ENCODE assay signal across 11 cellular contexts in the genomic region with DNA sequence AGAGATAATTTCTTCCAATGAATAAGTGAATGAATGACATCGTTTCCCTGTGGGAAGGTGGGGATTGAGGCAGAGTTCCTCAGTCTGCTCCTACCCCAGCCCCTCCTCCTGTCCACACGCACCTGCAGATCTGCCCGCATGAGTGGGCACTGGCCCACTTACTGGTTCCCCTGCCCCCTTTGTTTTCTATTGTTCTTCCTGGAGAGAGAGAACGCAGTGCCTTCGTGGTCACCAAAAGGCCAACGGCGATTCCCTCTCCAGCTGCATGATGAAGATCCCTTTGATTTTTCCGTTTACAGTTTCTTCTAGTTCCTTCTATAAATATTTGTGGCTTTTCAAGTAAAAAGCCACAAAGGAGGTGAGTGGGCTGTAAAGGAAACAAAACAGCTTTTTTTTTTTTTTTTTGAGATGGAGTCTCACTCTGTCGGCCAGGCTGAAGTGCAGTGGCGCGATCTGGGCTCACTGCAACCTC. TPM values are rescaled to one million over a fixed set of nuclear protein-coding genes. Genes with fewer than 3 reads are reported as not detected.
DNase-seq lines count a peak whose midpoint lies in the region; ATAC-seq lines count a peak whose summit lies in the region.
"Had no signal": no experiment of that assay in that cellular context is flagged by ENCODE, and none has a peak within 500 bp of the region (broad histone marks: within the 10 kb centered on the region; RNA-seq: fewer than 3 reads in every experiment).

No MANE protein-coding gene starts in this region.

- peak; percentile 40 for ATAC-seq in stimulated activated effector memory CD8-positive, alpha-beta T cell treated with anti-CD3 and anti-CD28 coated beads, Interleukin-12 subunit alpha, Interleukin-12 subunit beta, amount 100 ng/mL, for 72 hours
- no peak for ATAC-seq in GM18909 (IDR thresholded peaks at IDR 0.05; ENCODE audit: poor library complexity, unreplicated experiment)
- no peak for ATAC-seq in GM18867 (IDR thresholded peaks at IDR 0.05; ENCODE audit: unreplicated experiment)

- H3K27me3 Mint-ChIP-seq in activated CD4-positive, alpha-beta T cell treated with anti-CD3 and anti-CD28 coated beads, Interleukin-2, amount 10 ng/mL, durations not matched to agents 7 days and 5 days = no peaks in the 10 kb centered on the region

- H3K9me3 Mint-ChIP-seq in activated CD4-positive, alpha-beta T cell treated with anti-CD3 and anti-CD28 coated beads, Interleukin-2, amount 10 ng/mL, durations not matched to agents 7 days and 5 days = no peaks in the 10 kb centered on the region
- H3K9me3 Mint-ChIP-seq in stimulated activated effector memory CD8-positive, alpha-beta T cell treated with anti-CD3 and anti-CD28 coated beads, Interleukin-12 subunit alpha, Interleukin-12 subunit beta, amount 100 ng/mL, for 72 hours = no peaks in the 10 kb centered on the region

- DNase-seq in activated CD4-positive, alpha-beta T cell treated with anti-CD3 and anti-CD28 coated beads, Interleukin-2, amount 10 ng/mL, durations not matched to agents 7 days and 5 days = no peak
- no peak for DNase-seq in activated CD4-positive, alpha-beta T cell treated with anti-CD3 and anti-CD28 coated beads, Interleukin-2, amount 50 U/mL, for 4 hours
- DNase-seq in NOMO-1 treated with DMSO at 0.1 percent for 48 hours (lab: John Stamatoyannopoulos, UW; ENCODE audit: unreplicated experiment) (peak; percentile 48), dermis blood vessel endothelial cell (peak; percentile 36), HK-2 (ENCODE audit: unreplicated experiment) (no peak)
- DNase-seq in stimulated activated effector memory CD8-positive, alpha-beta T cell treated with anti-CD3 and anti-CD28 coated beads, Interleukin-12 subunit alpha, Interleukin-12 subunit beta, amount 100 ng/mL, for 72 hours (ENCODE audit: low spot score in 2 of 2) = no peak
- DNase-seq: colonic mucosa, NCI-H2171, WERI-Rb-1 had no signal

- H3K4me3 Mint-ChIP-seq in activated CD4-positive, alpha-beta T cell treated with anti-CD3 and anti-CD28 coated beads, Interleukin-2, amount 10 ng/mL, durations not matched to agents 7 days and 5 days = peak overlapping the region; percentile 62
- H3K4me3 Mint-ChIP-seq in stimulated activated effector memory CD8-positive, alpha-beta T cell treated with anti-CD3 and anti-CD28 coated beads, Interleukin-12 subunit alpha, Interleukin-12 subunit beta, amount 100 ng/mL, for 72 hours = peak overlapping the region; percentile 64

- POLR2A ChIA-PET in activated CD4-positive, alpha-beta T cell treated with anti-CD3 and anti-CD28 coated beads, Interleukin-2, amount 10 ng/mL, durations not matched to agents 7 days and 5 days (lab: Charles Lee) = interaction anchor here (0.6 to 0.8 kb wide), 2 partner anchors 62 to 133 kb away, joined by 3 read pairs; a partner anchor contains a TSS

- H3K27ac Mint-ChIP-seq in activated CD4-positive, alpha-beta T cell treated with anti-CD3 and anti-CD28 coated beads, Interleukin-2, amount 10 ng/mL, durations not matched to agents 7 days and 5 days = peak overlapping the region; percentile 83
- H3K27ac Mint-ChIP-seq in stimulated activated effector memory CD8-positive, alpha-beta T cell treated with anti-CD3 and anti-CD28 coated beads, Interleukin-12 subunit alpha, Interleukin-12 subunit beta, amount 100 ng/mL, for 72 hours = peak overlapping the region; percentile 85

- peaks cover 11% of the 10 kb centered on the region for H3K36me3 Mint-ChIP-seq in activated CD4-positive, alpha-beta T cell treated with anti-CD3 and anti-CD28 coated beads, Interleukin-2, amount 10 ng/mL, durations not matched to agents 7 days and 5 days (ENCODE audit: low read depth)
- peaks cover 38% of the 10 kb centered on the region for H3K36me3 Mint-ChIP-seq in stimulated activated effector memory CD8-positive, alpha-beta T cell treated with anti-CD3 and anti-CD28 coated beads, Interleukin-12 subunit alpha, Interleukin-12 subunit beta, amount 100 ng/mL, for 72 hours

- CTCF ChIA-PET in activated CD4-positive, alpha-beta T cell treated with anti-CD3 and anti-CD28 coated beads, Interleukin-2, amount 10 ng/mL, durations not matched to agents 7 days and 5 days (lab: Charles Lee) = interaction anchor here (1.4 to 2.6 kb wide), 2 partner anchors 62 to 125 kb away, joined by 3 to 9 read pairs; a partner anchor contains a TSS

- H3K4me1 Mint-ChIP-seq in activated CD4-positive, alpha-beta T cell treated with anti-CD3 and anti-CD28 coated beads, Interleukin-2, amount 10 ng/mL, durations not matched to agents 7 days and 5 days = peaks cover 31% of the 10 kb centered on the region
- peaks cover 26% of the 10 kb centered on the region for H3K4me1 Mint-ChIP-seq in stimulated activated effector memory CD8-positive, alpha-beta T cell treated with anti-CD3 and anti-CD28 coated beads, Interleukin-12 subunit alpha, Interleukin-12 subunit beta, amount 100 ng/mL, for 72 hours

RNA-seq across cellular contexts. Expression of a gene that starts 5.7 kb away (rescaled TPM):
- total RNA-seq in activated CD4-positive, alpha-beta T cell treated with anti-CD3 and anti-CD28 coated beads, Interleukin-2, amount 10 ng/mL, durations not matched to agents 7 days and 5 days = 10 to 100 TPM; 66.7 to 78.1 TPM
- total RNA-seq in dermis blood vessel endothelial cell = 64.2 and 93.8 TPM in 2 replicates

RNA-seq across cellular contexts. Expression of a gene that starts 11.1 kb away (rescaled TPM):
- 100 to 1,000 TPM in 1 of 2 experiments, 10 to 100 TPM in 1; 99.4 to 110 TPM for total RNA-seq in activated CD4-positive, alpha-beta T cell treated with anti-CD3 and anti-CD28 coated beads, Interleukin-2, amount 10 ng/mL, durations not matched to agents 7 days and 5 days
- 102 and 116 TPM in 2 replicates for total RNA-seq in dermis blood vessel endothelial cell

RNA-seq across cellular contexts. Expression of a gene that starts 18.5 kb away (rescaled TPM):
- total RNA-seq in activated CD4-positive, alpha-beta T cell treated with anti-CD3 and anti-CD28 coated beads, Interleukin-2, amount 10 ng/mL, durations not matched to agents 7 days and 5 days = 10 to 100 TPM; 67.9 to 71.4 TPM
- total RNA-seq in dermis blood vessel endothelial cell = 77.8 and 95.6 TPM in 2 replicates

RNA-seq across cellular contexts. Expression of a gene that starts 57.5 kb away (rescaled TPM):
- 10 to 100 TPM; 17.2 to 17.3 TPM for total RNA-seq in activated CD4-positive, alpha-beta T cell treated with anti-CD3 and anti-CD28 coated beads, Interleukin-2, amount 10 ng/mL, durations not matched to agents 7 days and 5 days
- 84.2 and 165 TPM in 2 replicates for total RNA-seq in dermis blood vessel endothelial cell

Comparison
In these comparisons a context has a peak if more than half of its experiments do, and no peak if none do; other contexts are left out.
1. DNase-seq: peak in NOMO-1 treated with DMSO at 0.1 percent for 48 hours (single experiment) and dermis blood vessel endothelial cell (single experiment); none in activated CD4-positive, alpha-beta T cell treated with anti-CD3 and anti-CD28 coated beads, Interleukin-2, amount 10 ng/mL, durations not matched to agents 7 days and 5 days (single experiment), activated CD4-positive, alpha-beta T cell treated with anti-CD3 and anti-CD28 coated beads, Interleukin-2, amount 50 U/mL, for 4 hours (0 of 2), stimulated activated effector memory CD8-positive, alpha-beta T cell treated with anti-CD3 and anti-CD28 coated beads, Interleukin-12 subunit alpha, Interleukin-12 subunit beta, amount 100 ng/mL, for 72 hours (0 of 2) and HK-2 (single experiment).